1 cellular context compared by ENCODE assay signal in genomic region chr7:44712012-44712411, GRCh38.
TF ChIP-seq lines count a peak whose summit lies in the region.

No MANE protein-coding gene starts in this region.

TF ChIP-seq in HepG2, 621 proteins besides CTCF, POLR2A, EP300 and RAD21 (continued from another document):
- no peak for TF ChIP-seq ZBTB10 (CRISPR knock-in tag; IDR thresholded peaks at IDR 0.05; ENCODE audit: borderline replicate concordance)
- TF ChIP-seq ZNF747 (CRISPR knock-in tag; IDR thresholded peaks at IDR 0.05; ENCODE audit: borderline replicate concordance), result no peak
- TF ChIP-seq ZNF784 (CRISPR knock-in tag; IDR thresholded peaks at IDR 0.05; ENCODE audit: borderline replicate concordance), result no peak
- TF ChIP-seq ZBTB20 (CRISPR knock-in tag; IDR thresholded peaks at IDR 0.05; ENCODE audit: borderline replicate concordance, low read depth), result no peak
- no peak for TF ChIP-seq ZNF180 (CRISPR knock-in tag; IDR thresholded peaks at IDR 0.05; ENCODE audit: borderline replicate concordance, low read depth)
- 0 out of 2 replicates have a peak, but pooled peaks have one; percentile 16 for TF ChIP-seq MNT (IDR thresholded peaks at IDR 0.05)
- no peak for TF ChIP-seq PAF1 (CRISPR knock-in tag; IDR thresholded peaks at IDR 0.05)
- peak; percentile 62 for TF ChIP-seq CEBPG (CRISPR knock-in tag; IDR thresholded peaks at IDR 0.05)
- TF ChIP-seq EHMT2 (IDR thresholded peaks at IDR 0.05; ENCODE audit: borderline replicate concordance, low read depth, low read length), result no peak
- 0 out of 2 replicates have a peak, but pooled peaks have one; percentile 28 for TF ChIP-seq HDAC1 (CRISPR knock-in tag; IDR thresholded peaks at IDR 0.05)
- no peak for TF ChIP-seq RXRB (CRISPR knock-in tag; IDR thresholded peaks at IDR 0.05; ENCODE audit: borderline replicate concordance)
- TF ChIP-seq ZBTB8A (CRISPR knock-in tag; IDR thresholded peaks at IDR 0.05; ENCODE audit: borderline replicate concordance, low read depth), result no peak
- no peak for TF ChIP-seq CENPT (CRISPR knock-in tag; IDR thresholded peaks at IDR 0.05; ENCODE audit: low read depth)
- no peak for TF ChIP-seq SOX6 (IDR thresholded peaks at IDR 0.05)
- 0 out of 2 replicates have a peak, but pooled peaks have one; percentile 35 for TF ChIP-seq SOX6 (CRISPR knock-in tag; IDR thresholded peaks at IDR 0.05)
- peak; percentile 28; the same call in 1 of the 2 replicates for TF ChIP-seq ETV5 (CRISPR knock-in tag; IDR thresholded peaks at IDR 0.05; ENCODE audit: borderline replicate concordance)
- TF ChIP-seq MIXL1 (CRISPR knock-in tag; IDR thresholded peaks at IDR 0.05), result no peak
- TF ChIP-seq DNMT3B (CRISPR knock-in tag; conservative IDR thresholded peaks at IDR 0.05), result no peak
- TF ChIP-seq ZNF343 (CRISPR knock-in tag; IDR thresholded peaks at IDR 0.05), result no peak
- TF ChIP-seq AGO2 (optimal IDR thresholded peaks at IDR 0.05; ENCODE audit: low read depth, low read length), result no peak
- TF ChIP-seq NR2F6 (IDR thresholded peaks at IDR 0.05), result no peak
- TF ChIP-seq NR2F6 (CRISPR knock-in tag; IDR thresholded peaks at IDR 0.05), result peak; percentile 39
- TF ChIP-seq MAFK (conservative IDR thresholded peaks at IDR 0.05 in 1 of 2, IDR thresholded peaks at IDR 0.05 in 1 of 2; ENCODE audit: low read length in 2 of 2), result peak in 1 of 2 experiments; percentile 57; a peak in 2 of 4 replicates
- TF ChIP-seq ZNF7 (CRISPR knock-in tag; IDR thresholded peaks at IDR 0.05), result no peak
- TF ChIP-seq ZNF562 (CRISPR knock-in tag; IDR thresholded peaks at IDR 0.05; ENCODE audit: borderline replicate concordance), result no peak
- TF ChIP-seq HDAC2 (CRISPR knock-in tag; IDR thresholded peaks at IDR 0.05), result peak; percentile 38; the same call in 1 of the 2 replicates
- no peak for TF ChIP-seq ZNF576 (CRISPR knock-in tag; IDR thresholded peaks at IDR 0.05)
- no peak for TF ChIP-seq ZNF501 (CRISPR knock-in tag; IDR thresholded peaks at IDR 0.05)
- no peak for TF ChIP-seq ZNF724P (CRISPR knock-in tag; IDR thresholded peaks at IDR 0.05; ENCODE audit: borderline replicate concordance)
- TF ChIP-seq FOXP1 (IDR thresholded peaks at IDR 0.05), result no peak
- TF ChIP-seq FOXP1 (CRISPR knock-in tag; IDR thresholded peaks at IDR 0.05), result no peak
- TF ChIP-seq ZNF382 (CRISPR knock-in tag; IDR thresholded peaks at IDR 0.05; ENCODE audit: borderline replicate concordance), result no peak
- TF ChIP-seq SPEN (CRISPR knock-in tag; IDR thresholded peaks at IDR 0.05; ENCODE audit: low read depth), result no peak
- 0 out of 2 replicates have a peak, but pooled peaks have one; percentile 36 for TF ChIP-seq ZGPAT (CRISPR knock-in tag; IDR thresholded peaks at IDR 0.05)
- TF ChIP-seq KDM6A (CRISPR knock-in tag; IDR thresholded peaks at IDR 0.05; ENCODE audit: low read depth), result no peak
- TF ChIP-seq ATF7-NPFF (CRISPR knock-in tag; IDR thresholded peaks at IDR 0.05; ENCODE audit: low read depth), result no peak
- TF ChIP-seq SOX13 (IDR thresholded peaks at IDR 0.05), result no peak
- peak in 1 of 2 experiments; percentile 17; a peak in 1 of 4 replicates for TF ChIP-seq SOX13 (CRISPR knock-in tag; conservative IDR thresholded peaks at IDR 0.05 in 1 of 2, IDR thresholded peaks at IDR 0.05 in 1 of 2)
- TF ChIP-seq POLR2AphosphoS2 (IDR thresholded peaks at IDR 0.05; ENCODE audit: low read depth, low read length), result no peak
- TF ChIP-seq GTF2F1 (IDR thresholded peaks at IDR 0.05; ENCODE audit: low read length), result no peak
- 0 out of 2 replicates have a peak, but pooled peaks have one; percentile 27 for TF ChIP-seq KDM2A (CRISPR knock-in tag; IDR thresholded peaks at IDR 0.05; ENCODE audit: borderline replicate concordance, low read depth)
- no peak for TF ChIP-seq MEIS1 (CRISPR knock-in tag; IDR thresholded peaks at IDR 0.05; ENCODE audit: borderline replicate concordance)
- no peak for TF ChIP-seq BCL6 (CRISPR knock-in tag; IDR thresholded peaks at IDR 0.05)
- no peak for TF ChIP-seq FOXK2 (IDR thresholded peaks at IDR 0.05)
- peak; percentile 82 for TF ChIP-seq ZEB1 (IDR thresholded peaks at IDR 0.05; ENCODE audit: insufficient replicate concordance, low read depth)
- TF ChIP-seq HOXA9 (CRISPR knock-in tag; IDR thresholded peaks at IDR 0.05; ENCODE audit: borderline replicate concordance), result no peak
- TF ChIP-seq SP1 (IDR thresholded peaks at IDR 0.05), result no peak
- TF ChIP-seq SP1 (CRISPR knock-in tag; IDR thresholded peaks at IDR 0.05), result no peak
- no peak for TF ChIP-seq FOXO4 (CRISPR knock-in tag; conservative IDR thresholded peaks at IDR 0.05)
- no peak for TF ChIP-seq MTF2 (CRISPR knock-in tag; IDR thresholded peaks at IDR 0.05; ENCODE audit: borderline replicate concordance)
- TF ChIP-seq GATAD2A (CRISPR knock-in tag; IDR thresholded peaks at IDR 0.05), result no peak
- no peak for TF ChIP-seq HMGXB4 (CRISPR knock-in tag; IDR thresholded peaks at IDR 0.05; ENCODE audit: borderline replicate concordance in 1 of 2, low read depth in 1 of 2)
- TF ChIP-seq PHB2 (IDR thresholded peaks at IDR 0.05; ENCODE audit: partially characterized antibody), result no peak
- no peak for TF ChIP-seq HNRNPLL (IDR thresholded peaks at IDR 0.05; ENCODE audit: low read depth, low read length, poor library complexity, severe bottlenecking)
